8 cellular contexts compared by ENCODE assay signal in genomic region chr3:143120716-143121239, GRCh38. TPM values are rescaled to one million over a fixed set of nuclear protein-coding genes. Genes with fewer than 3 reads are reported as not detected.
A peak's percentile ranks its signal among the peaks of the same experiment; 100 is the strongest.
DNase-seq lines count a peak whose midpoint lies in the region; ATAC-seq, FAIRE-seq and TF ChIP-seq lines count a peak whose summit lies in the region.

No MANE protein-coding gene starts in this region.

- H2BK5ac ChIP-seq in H1 (ENCODE audit: low read depth, low read length) = no peak overlapping the region

- POLR2A ChIA-PET in H1 (lab: Charles Lee; ENCODE audit: partially characterized antibody) = interaction anchor here (1.7 kb wide), 1 partner anchor 851 kb away, joined by 6 read pairs; the partner anchor contains the start of gene DIPK2A

- H2BK15ac ChIP-seq in H1 (ENCODE audit: low read length) = no peak overlapping the region

- H3K14ac ChIP-seq in H1 (ENCODE audit: insufficient read length) = no peak overlapping the region

- peak overlapping the region; percentile 91; the same call in 1 of the 2 replicates for H4K8ac ChIP-seq in H1 (ENCODE audit: extremely low read depth, insufficient read depth, low read length)

- TF ChIP-seq POLR2A in H1 (IDR thresholded peaks at IDR 0.05; ENCODE audit: control extremely low read depth in 1 of 2, low read depth in 2 of 2, low read length in 2 of 2) = no peak
- TF ChIP-seq POLR2A in tibial nerve (IDR thresholded peaks at IDR 0.05) = no peak

- H3K4ac ChIP-seq in H1 (replicated peaks; ENCODE audit: insufficient read length, low read depth, low read length) = no peak overlapping the region

- H2BK20ac ChIP-seq in H1 (ENCODE audit: low read length) = no peak overlapping the region

- no peak for TF ChIP-seq RAD21 in H1 (IDR thresholded peaks at IDR 0.05 in 1 of 2, conservative IDR thresholded peaks at IDR 0.05 in 1 of 2; ENCODE audit: low read depth in 2 of 2, low read length in 2 of 2)

- H3K27me3 ChIP-seq in H1 (replicated peaks in 1 of 4; ENCODE audit: control insufficient read depth in 3 of 4, extremely low read depth in 1 of 4, insufficient read depth in 3 of 4, low read length in 3 of 4) = peaks cover 0 to 18% (median 3%) of the 10 kb centered on the region in 4 experiments; a peak in 5 of 7 replicates
- peaks cover 0 to 29% of the 10 kb centered on the region in 2 donors for H3K27me3 ChIP-seq in tibial nerve

- TF ChIP-seq EP300 in H1 (IDR thresholded peaks at IDR 0.05; ENCODE audit: borderline replicate concordance in 1 of 2, low read depth in 2 of 2, low read length in 2 of 2) = no peak
- TF ChIP-seq EP300 in tibial nerve (IDR thresholded peaks at IDR 0.05) = no peak

- H3K27ac ChIP-seq in H1 (ENCODE audit: low read depth, low read length) = no peak overlapping the region
- H3K27ac ChIP-seq in tibial nerve = peak overlapping the region in 2 of 4 donors; percentile 76 to 82

- no peak overlapping the region for H3K23ac ChIP-seq in H1 (ENCODE audit: insufficient read length)

- no peak overlapping the region for H3K18ac ChIP-seq in H1 (ENCODE audit: extremely low read depth, low read length)

- H3K56ac ChIP-seq in H1 (replicated peaks; ENCODE audit: insufficient read length, low read depth, low read length) = no peak overlapping the region

- WGBS in H1 (ENCODE audit: extremely low coverage in 1 of 2, insufficient coverage in 1 of 2, insufficient read length in 1 of 2, insufficient replicate concordance in 2 of 2, low coverage in 1 of 2, low lambda C conversion rate in 2 of 2, missing lambda C conversion rate in 1 of 2), 2 experiments = 1% methylated on average over 30 of the region's 60 CpGs; no CpG with 5 or more reads in 1 of the 2 experiments
- WGBS in tibial nerve, 2 donors = 0 to 5% methylated on average over 11 to 14 of the region's 60 CpGs

- no peak for FAIRE-seq in H1 (lab: Jason Lieb, UNC)

- no peak overlapping the region for H2AK5ac ChIP-seq in H1 (ENCODE audit: low read depth, low read length)

- H2BK12ac ChIP-seq in H1 (ENCODE audit: low read depth, low read length) = no peak overlapping the region

- H3K4me2 ChIP-seq in H1 (ENCODE audit: insufficient read depth in 1 of 2, low read depth in 2 of 2, low read length in 2 of 2) = peak overlapping the region; percentile 89 to 90

- peaks cover 0 to 2% of the 10 kb centered on the region in 2 donors for H3K36me3 Mint-ChIP-seq in naive B cell

- H3K4me1 ChIP-seq in H1 (replicated peaks in 1 of 4; ENCODE audit: control insufficient read depth in 3 of 4, insufficient read depth in 4 of 4, low read length in 3 of 4) = peaks cover 0 to 8% (median 0%) of the 10 kb centered on the region in 4 experiments; a peak in 3 of 7 replicates
- peaks cover 0 to 26% (median 2%) of the 10 kb centered on the region in 4 donors for H3K4me1 ChIP-seq in tibial nerve

- H3K36me3 ChIP-seq in H1 (ENCODE audit: control insufficient read depth in 2 of 4, insufficient read depth in 4 of 4, low read length in 3 of 4) (peaks cover 0 to 4% (median 0%) of the 10 kb centered on the region in 4 experiments; a peak in 1 of 8 replicates), tibial nerve (no peaks in the 10 kb centered on the region)

- H3K9ac ChIP-seq in H1 (replicated peaks in 1 of 4; ENCODE audit: extremely low read depth in 1 of 4, low read depth in 3 of 4, low read length in 3 of 4) = peak overlapping the region in 3 of 4 experiments; percentile 13 to 77 (median 29); a peak in 4 of 7 replicates

- peaks cover 20% of the 10 kb centered on the region; the same call in 1 of the 2 replicates for H3K23me2 ChIP-seq in H1 (ENCODE audit: low read depth, low read length)

- no peak overlapping the region for H4K5ac ChIP-seq in H1 (ENCODE audit: insufficient read length, low read depth, low read length)

- peak overlapping the region in 6 of 8 donors; percentile 63 to 93 (median 80) for H3K4me3 Mint-ChIP-seq in naive B cell

- peak; percentile 47 for ATAC-seq in GM18907 (IDR thresholded peaks at IDR 0.05; ENCODE audit: unreplicated experiment)
- ATAC-seq in HG03439 (IDR thresholded peaks at IDR 0.05; ENCODE audit: unreplicated experiment) = peak; percentile 32
- ATAC-seq in naive B cell (ENCODE audit: low read depth in 2 of 2) = peak; percentile 41

- no peaks in the 10 kb centered on the region for H4K20me1 ChIP-seq in H1 (replicated peaks in 1 of 2; ENCODE audit: control insufficient read depth in 1 of 2, insufficient read depth in 2 of 2, low read length in 2 of 2)

- no peak overlapping the region for H2BK120ac ChIP-seq in H1 (replicated peaks; ENCODE audit: low read depth, low read length)

- H3K4me1 Mint-ChIP-seq in naive B cell = peaks cover 25 to 51% (median 38%) of the 10 kb centered on the region in 3 donors

- H3K27ac Mint-ChIP-seq in naive B cell = no peak overlapping the region

- DNase-seq in AG20443 (ENCODE audit: low spot score) = peak; percentile 63
- peak; percentile 53 for DNase-seq in activated CD4-positive, CD25-positive, alpha-beta regulatory T cell treated with anti-CD3 and anti-CD28 coated beads, Interleukin-2, amount 50 U/mL, for 72 hours
- peak in 1 of 2 experiments; percentile 66 for DNase-seq in H1 (ENCODE audit: low read depth in 1 of 2, low spot score in 2 of 2)
- DNase-seq in naive B cell = peak; percentile 56
- no peak for DNase-seq in tibial nerve (ENCODE audit: low spot score in 2 of 2)
- DNase-seq in KG1 (lab: John Stamatoyannopoulos, UW) = no peak

- H3K9me3 Mint-ChIP-seq in naive B cell = no peaks in the 10 kb centered on the region

- peak in 1 of 3 experiments; percentile 27; a peak in 1 of 4 replicates for TF ChIP-seq CTCF in H1 (IDR thresholded peaks at IDR 0.05; ENCODE audit: control extremely low read depth in 1 of 3, insufficient read depth in 1 of 3, low read depth in 1 of 3, low read length in 3 of 3)
- peak in 3 of 5 experiments; percentile 2 to 32 (median 4) for TF ChIP-seq CTCF in tibial nerve (IDR thresholded peaks at IDR 0.05)

- H3K79me2 ChIP-seq in H1 (ENCODE audit: control insufficient read depth in 1 of 2, insufficient read depth in 2 of 2, low read length in 2 of 2) = no peaks in the 10 kb centered on the region

- H3K27me3 Mint-ChIP-seq in naive B cell = no peaks in the 10 kb centered on the region

- H2AFZ ChIP-seq in H1 (ENCODE audit: low read length) = peak overlapping the region; percentile 34; the same call in 1 of the 2 replicates

- H4K91ac ChIP-seq in H1 (replicated peaks; ENCODE audit: insufficient read length, low read length) = no peak overlapping the region

- H3K9me3 ChIP-seq in H1 (ENCODE audit: insufficient read depth in 2 of 2, low read depth in 1 of 2, low read length in 1 of 2) (no peaks in the 10 kb centered on the region), tibial nerve (no peaks in the 10 kb centered on the region)

- CTCF ChIA-PET in H1 (lab: Charles Lee; ENCODE audit: partially characterized antibody) = interaction anchor here (0.6 to 1.7 kb wide), 19 partner anchors 9 to 775 kb away, joined by 3 to 7 read pairs (median 4); no protein-coding TSS in a partner anchor

- H3K4me3 ChIP-seq in H1 (ENCODE audit: extremely low read depth in 1 of 4, insufficient read depth in 2 of 4, low read depth in 3 of 4, low read length in 4 of 4) (peak overlapping the region; percentile 70 to 97 (median 72)), tibial nerve (peak overlapping the region; percentile 61 to 70 (median 66))

- H3K79me1 ChIP-seq in H1 (ENCODE audit: low read depth, low read length) = no peaks in the 10 kb centered on the region

TF ChIP-seq in H1, 55 proteins besides CTCF, POLR2A, EP300 and RAD21 (continues in another document):
- 0 out of 4 replicates have a peak, but pooled peaks of 1 of the 2 experiments have one; percentile 49 for TF ChIP-seq SIN3A (conservative IDR thresholded peaks at IDR 0.05 in 1 of 2, IDR thresholded peaks at IDR 0.05 in 1 of 2; ENCODE audit: low read depth in 1 of 2, low read length in 2 of 2)
- TF ChIP-seq EZH2 (IDR thresholded peaks at IDR 0.05; ENCODE audit: low read depth, low read length, severe bottlenecking) = peak; percentile 42
- no peak for TF ChIP-seq TAF1 (IDR thresholded peaks at IDR 0.05; ENCODE audit: low read depth, low read length)
- TF ChIP-seq FOSL1 (IDR thresholded peaks at IDR 0.05; ENCODE audit: insufficient read depth, low read depth, low read length) = no peak
- TF ChIP-seq TCF12 (IDR thresholded peaks at IDR 0.05; ENCODE audit: low read depth, low read length) = no peak
- TF ChIP-seq CBX8 (IDR thresholded peaks at IDR 0.05; ENCODE audit: borderline replicate concordance, low read depth, low read length) = no peak
- TF ChIP-seq, protein P1, sequence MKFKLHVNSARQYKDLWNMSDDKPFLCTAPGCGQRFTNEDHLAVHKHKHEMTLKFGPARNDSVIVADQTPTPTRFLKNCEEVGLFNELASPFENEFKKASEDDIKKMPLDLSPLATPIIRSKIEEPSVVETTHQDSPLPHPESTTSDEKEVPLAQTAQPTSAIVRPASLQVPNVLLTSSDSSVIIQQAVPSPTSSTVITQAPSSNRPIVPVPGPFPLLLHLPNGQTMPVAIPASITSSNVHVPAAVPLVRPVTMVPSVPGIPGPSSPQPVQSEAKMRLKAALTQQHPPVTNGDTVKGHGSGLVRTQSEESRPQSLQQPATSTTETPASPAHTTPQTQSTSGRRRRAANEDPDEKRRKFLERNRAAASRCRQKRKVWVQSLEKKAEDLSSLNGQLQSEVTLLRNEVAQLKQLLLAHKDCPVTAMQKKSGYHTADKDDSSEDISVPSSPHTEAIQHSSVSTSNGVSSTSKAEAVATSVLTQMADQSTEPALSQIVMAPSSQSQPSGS (IDR thresholded peaks at IDR 0.05; ENCODE audit: low read length) = no peak
- no peak for TF ChIP-seq SP2 (IDR thresholded peaks at IDR 0.05; ENCODE audit: low read length)
- peak; percentile 72 for TF ChIP-seq KDM4A (IDR thresholded peaks at IDR 0.05; ENCODE audit: low read depth, low read length, severe bottlenecking)
- TF ChIP-seq TAF7 (optimal IDR thresholded peaks at IDR 0.05; ENCODE audit: borderline replicate concordance, low read depth, low read length) = peak; percentile 28

RNA-seq across cellular contexts. Expression of gene CHST2, which starts 1.2 kb away (rescaled TPM):
- 15.1 and 15.5 TPM in 2 replicates for total RNA-seq in H1 (2021; fragmentation: NEBNext Ultra II Directional; extraction: Animal tissue kit (Norgen Biotek cat#: 25700))
- polyA plus RNA-seq in H1 (2011; rRNA removed) = 3.2 and 5.1 TPM in 2 replicates
- polyA plus RNA-seq in H1 (2011; cell fraction: cytosol; rRNA removed) = 5.2 TPM
- 7.2 TPM for polyA plus RNA-seq in H1 (2011; cell fraction: nucleus; rRNA removed)
- 6.4 to 8.8 TPM (median 8.0 TPM) in 4 replicates for polyA plus RNA-seq in H1 (2012, experiment 1 of 2)
- polyA plus RNA-seq in H1 (2012, experiment 2 of 2) = 10.4 TPM
- 11.4 TPM for polyA plus RNA-seq in H1 (2013, experiment 1 of 2)
- polyA plus RNA-seq in H1 (2013, experiment 2 of 2) = 11.5 TPM
- polyA minus RNA-seq in H1 (2011; rRNA and poly(A)+ RNA removed) = 1.9 and 2.0 TPM in 2 replicates
- 4.0 TPM for polyA minus RNA-seq in H1 (2011; cell fraction: cytosol; rRNA and poly(A)+ RNA removed)
- polyA minus RNA-seq in H1 (2011; cell fraction: nucleus; rRNA and poly(A)+ RNA removed) = 6.6 TPM
- 10 to 100 TPM in 5 of 6 donors, 1 to 10 TPM in 1; 8.8 to 30.0 (median 15.9) TPM for polyA plus RNA-seq in naive B cell (ENCODE audit: low read depth in 6 of 6)
- 10 to 100 TPM; 14.7 to 33.7 (median 18.8) TPM for total RNA-seq in tibial nerve

Comparison
In these comparisons a context has a peak if more than half of its experiments do, and no peak if none do; other contexts are left out.
1. DNase-seq: peak in AG20443 (single experiment), activated CD4-positive, CD25-positive, alpha-beta regulatory T cell treated with anti-CD3 and anti-CD28 coated beads, Interleukin-2, amount 50 U/mL, for 72 hours (single experiment) and naive B cell (single experiment); none in tibial nerve (0 of 2) and KG1 (single experiment).
2. Peak in every context shown above with its lines, with median percentiles within 50 percentile points of each other: ATAC-seq.